Comparison of ENCODE assay signal across 7 cellular contexts in the genomic region with DNA sequence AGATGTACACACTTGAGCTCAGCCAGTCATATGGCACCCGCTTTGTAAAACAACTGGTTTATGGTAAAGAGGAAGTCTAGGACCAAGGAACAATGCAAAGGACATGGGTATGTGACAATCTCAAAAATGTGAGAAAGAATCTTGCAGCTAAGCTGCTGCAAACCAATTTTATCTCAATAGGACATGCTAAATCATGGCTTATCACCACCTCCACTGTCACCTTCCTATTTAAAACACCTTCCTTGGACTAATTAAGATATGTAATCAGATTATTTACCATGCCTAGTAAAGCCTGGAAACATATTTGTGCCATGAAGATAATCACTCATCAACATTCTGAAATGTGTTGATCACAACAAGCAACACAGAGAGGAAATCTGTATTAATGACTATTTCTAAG.
"Had no signal": no experiment of that assay in that cellular context is flagged by ENCODE, and none has a peak within 500 bp of the region (broad histone marks: within the 10 kb centered on the region; RNA-seq: fewer than 3 reads in every experiment).

No MANE protein-coding gene starts in this region.

- H3K27ac Mint-ChIP-seq: GM23338, H9 had no signal

- H3K4me2 ChIP-seq: GM23338 had no signal

- H3K4me3 ChIP-seq: GM23338 had no signal

- H2AFZ ChIP-seq: GM23338 had no signal

- FAIRE-seq: H1, H54, HTR-8/SVneo had no signal

- DNase-seq: H9, HCEC 1CT, IMR-90 had no signal

- H3K4me3 Mint-ChIP-seq: GM23338, H9 had no signal

- H3K9me3 Mint-ChIP-seq: GM23338, H9 had no signal

- ATAC-seq: GM23338 had no signal

- H3K4me1 Mint-ChIP-seq: GM23338, H9 had no signal
